In the genomic region with DNA sequence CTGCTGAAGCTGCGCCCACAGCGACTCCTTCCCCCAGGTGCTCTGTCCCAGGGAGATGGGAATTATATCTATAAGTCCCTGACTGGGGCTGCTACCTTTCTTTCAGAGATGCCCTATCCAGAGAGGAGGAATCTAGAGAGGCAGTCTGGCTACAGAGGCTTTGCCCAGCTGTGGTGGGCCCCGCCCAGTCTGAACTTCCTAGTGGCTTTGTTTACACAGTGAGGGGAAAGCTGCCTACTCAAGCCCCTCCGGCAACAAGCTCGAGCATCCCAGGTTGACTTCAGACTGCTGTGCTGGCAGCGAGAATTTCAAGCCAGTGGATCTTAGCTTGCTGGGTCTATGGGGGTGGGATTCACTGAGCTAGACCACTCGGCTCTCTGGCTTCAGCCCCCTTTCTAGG, we compare ENCODE assay signal across 18 cellular contexts.
DNase-seq lines count a peak whose midpoint lies in the region; FAIRE-seq and TF ChIP-seq lines count a peak whose summit lies in the region.
"Had no signal": no experiment of that assay in that cellular context is flagged by ENCODE, and none has a peak within 500 bp of the region (broad histone marks: within the 10 kb centered on the region; RNA-seq: fewer than 3 reads in every experiment).

No MANE protein-coding gene starts in this region.

- peaks cover 8 to 21% of the 10 kb centered on the region in 2 experiments for H3K4me1 Mint-ChIP-seq in H9
- H3K4me1 Mint-ChIP-seq in chondrocyte (ENCODE audit: low read depth), result no peaks in the 10 kb centered on the region
- no peaks in the 10 kb centered on the region for H3K4me1 Mint-ChIP-seq in Calu3 (ENCODE audit: low read depth, unreplicated experiment)
- H3K4me1 Mint-ChIP-seq: CD4-positive, alpha-beta memory T cell had no signal

- WGBS in H9 (ENCODE audit: extremely low coverage, insufficient read length, low lambda C conversion rate), result no CpG with 5 or more reads among the region's 7 CpGs

- CTCF ChIA-PET in Calu3 (lab: Charles Lee), result no interaction called here

- no peak overlapping the region for H2BK5ac ChIP-seq in H9 (ENCODE audit: insufficient read length, low read length)

- no peak overlapping the region for H2AFZ ChIP-seq in H9 (ENCODE audit: low read length)

- H3K27me3 Mint-ChIP-seq in H9 (ENCODE audit: low read depth) (no peaks in the 10 kb centered on the region), chondrocyte (ENCODE audit: low read depth) (peaks cover 6% of the 10 kb centered on the region), Calu3 (ENCODE audit: unreplicated experiment) (no peaks in the 10 kb centered on the region)

- no peaks in the 10 kb centered on the region for H3K79me1 ChIP-seq in H9 (ENCODE audit: insufficient read depth, low read depth, low read length, poor library complexity, severe bottlenecking)

- no peaks in the 10 kb centered on the region for H3K4me1 ChIP-seq in H9 (ENCODE audit: insufficient read depth, low read length)
- H3K4me1 ChIP-seq: A549, BLaER1 had no signal

- no peak overlapping the region for H4K91ac ChIP-seq in H9 (ENCODE audit: insufficient read length, low read depth, low read length)

- no peaks in the 10 kb centered on the region for H3K9me3 ChIP-seq in H9 (ENCODE audit: control insufficient read depth, low read depth, low read length)
- no peaks in the 10 kb centered on the region for H3K9me3 ChIP-seq in MG63
- H3K9me3 ChIP-seq: A549, BLaER1 had no signal

- H4K20me1 ChIP-seq in H9 (ENCODE audit: control insufficient read depth, insufficient read depth, insufficient read length), result no peaks in the 10 kb centered on the region
- H4K20me1 ChIP-seq: BLaER1 had no signal

- H2BK20ac ChIP-seq in H9 (ENCODE audit: low read depth, low read length, poor library complexity, severe bottlenecking), result no peak overlapping the region

- no peaks in the 10 kb centered on the region for H3K36me3 ChIP-seq in MG63
- H3K36me3 ChIP-seq: BLaER1 had no signal

- no TSS peak for BruUV-seq in Calu3 (replicated peaks; lab: Mats Ljungman, UMichigan)

- TF ChIP-seq CTCF in H9 (conservative IDR thresholded peaks at IDR 0.05) (no peak), chondrocyte (IDR thresholded peaks at IDR 0.05) (no peak), Calu3 (IDR thresholded peaks at IDR 0.05; ENCODE audit: unreplicated experiment) (no peak)

- no peak overlapping the region for H3K4me3 ChIP-seq in MG63
- H3K4me3 ChIP-seq: A549, BLaER1 had no signal

- H3K27ac Mint-ChIP-seq in H9, result no peak overlapping the region
- H3K27ac Mint-ChIP-seq in chondrocyte (ENCODE audit: unreplicated experiment), result no peak overlapping the region
- H3K27ac Mint-ChIP-seq in Calu3 (ENCODE audit: unreplicated experiment), result no peak overlapping the region
- H3K27ac Mint-ChIP-seq: CD4-positive, alpha-beta memory T cell; T-helper 1 cell treated with Interleukin-12 subunit alpha and Interleukin-12 subunit beta and Interleukin-4 antibody, amounts not matched to agents 30 μg/mL and 1 μg/mL, for 36 hours had no signal

- no peak overlapping the region for H4K8ac ChIP-seq in H9 (replicated peaks; ENCODE audit: insufficient read length, low read depth, low read length)

- no peak overlapping the region for H3K4ac ChIP-seq in H9 (ENCODE audit: low read depth, low read length)

- no peak overlapping the region for H4K5ac ChIP-seq in H9 (ENCODE audit: insufficient read length, low read depth, low read length)

- no peak overlapping the region for H3K23ac ChIP-seq in H9 (ENCODE audit: insufficient read length, low read depth, low read length)

- H3K4me3 Mint-ChIP-seq in H9, result no peak overlapping the region
- H3K4me3 Mint-ChIP-seq in chondrocyte (ENCODE audit: unreplicated experiment), result no peak overlapping the region
- H3K4me3 Mint-ChIP-seq in Calu3 (ENCODE audit: low read depth, unreplicated experiment), result no peak overlapping the region
- H3K4me3 Mint-ChIP-seq: CD4-positive, alpha-beta memory T cell; T-helper 1 cell treated with Interleukin-12 subunit alpha and Interleukin-12 subunit beta and Interleukin-4 antibody, amounts not matched to agents 30 μg/mL and 1 μg/mL, for 36 hours had no signal

- H3K4me2 ChIP-seq in H9 (ENCODE audit: insufficient read depth, insufficient read length, low read length), result no peak overlapping the region
- H3K4me2 ChIP-seq: A549, BLaER1 had no signal

- FAIRE-seq in RCC 7860 (lab: Jason Lieb, UNC), result no peak
- FAIRE-seq: A549, D721Med, H54 had no signal

- no peaks in the 10 kb centered on the region for H3K79me2 ChIP-seq in H9 (ENCODE audit: insufficient read depth, low read length)

- H2BK120ac ChIP-seq in H9 (ENCODE audit: low read depth, low read length, poor library complexity, severe bottlenecking), result no peak overlapping the region

- H3K14ac ChIP-seq in H9 (ENCODE audit: insufficient read depth, low read length), result no peak overlapping the region

- intact Hi-C loops in Calu3 (cut with micrococcal nuclease; ENCODE audit: unreplicated experiment), result no loop called here

- H2AK5ac ChIP-seq in H9 (ENCODE audit: insufficient read length, low read length), result no peak overlapping the region

- no peaks in the 10 kb centered on the region for H3K23me2 ChIP-seq in H9 (ENCODE audit: insufficient read length, low read depth, low read length, poor library complexity, severe bottlenecking)

- H3K9ac ChIP-seq in H9 (ENCODE audit: extremely low read depth, insufficient read length, low read length), result no peak overlapping the region
- H3K9ac ChIP-seq: BLaER1 had no signal

- H3T11ph ChIP-seq in H9 (ENCODE audit: low read length), result no peak overlapping the region

- no peak overlapping the region for H2BK12ac ChIP-seq in H9 (ENCODE audit: insufficient read length, low read depth, low read length)

- H3K36me3 Mint-ChIP-seq in H9 (ENCODE audit: insufficient read depth in 1 of 3, low read depth in 3 of 3), result peaks cover 5% of the 10 kb centered on the region in 3 experiments; a peak in 5 of 7 replicates
- peaks cover 4% of the 10 kb centered on the region for H3K36me3 Mint-ChIP-seq in chondrocyte (ENCODE audit: low read depth)
- no peaks in the 10 kb centered on the region for H3K36me3 Mint-ChIP-seq in Calu3 (ENCODE audit: insufficient read depth, unreplicated experiment)
- H3K36me3 Mint-ChIP-seq: CD4-positive, alpha-beta memory T cell had no signal

- H3K56ac ChIP-seq in H9 (ENCODE audit: insufficient read length, low read depth, low read length), result no peak overlapping the region

- H3K18ac ChIP-seq in H9 (ENCODE audit: insufficient read length, low read depth, low read length), result no peak overlapping the region

- H3K9me3 Mint-ChIP-seq in H9 (peaks cover 14 to 15% of the 10 kb centered on the region in 2 experiments), chondrocyte (ENCODE audit: low read depth) (peaks cover 40% of the 10 kb centered on the region), Calu3 (ENCODE audit: low read depth, unreplicated experiment) (peaks cover 2% of the 10 kb centered on the region)

- no peak overlapping the region for H3K27ac ChIP-seq in H9 (ENCODE audit: insufficient read length, low read depth, low read length)
- H3K27ac ChIP-seq: A549, BLaER1 had no signal

- DNase-seq in NCI-H748 (lab: John Stamatoyannopoulos, UW; ENCODE audit: unreplicated experiment), result peak; percentile 64
- DNase-seq in NCI-H748 treated with DMSO at 0.1 percent for 48 hours (lab: John Stamatoyannopoulos, UW), result no peak
- peak; percentile 70 for DNase-seq in H9
- DNase-seq in chondrocyte (ENCODE audit: low spot score), result peak; percentile 50
- DNase-seq in left kidney (ENCODE audit: low read depth, low spot score), result peak; percentile 65
- DNase-seq in Calu3, result no peak
- no peak for DNase-seq in MG63
- no peak for DNase-seq in RCC 7860 (ENCODE audit: low spot score)
- DNase-seq: NCI-H1092 treated with DMSO at 0.1 percent for 48 hours, NCI-H1694, NCI-H2107, PC-3 had no signal

- no peak overlapping the region for H2BK15ac ChIP-seq in H9 (ENCODE audit: low read depth, low read length)

- H3K27me3 ChIP-seq in H9 (ENCODE audit: insufficient read depth, low read length), result no peaks in the 10 kb centered on the region
- peaks cover 6% of the 10 kb centered on the region; the same call in 1 of the 2 replicates for H3K27me3 ChIP-seq in MG63
- H3K27me3 ChIP-seq: BLaER1 had no signal

Comparison
In these comparisons a context has a peak if more than half of its experiments do, and no peak if none do; other contexts are left out.
1. DNase-seq: peak in NCI-H748 (single experiment), H9 (single experiment), chondrocyte (single experiment) and left kidney (single experiment); none in NCI-H748 treated with DMSO at 0.1 percent for 48 hours (single experiment), Calu3 (single experiment), MG63 (single experiment) and RCC 7860 (single experiment).